ENCODE assay signal across 36 cellular contexts in genomic region chr6:29968905-29969304, GRCh38.
"Had no signal": no experiment of that assay in that cellular context is flagged by ENCODE, and none has a peak within 500 bp of the region (broad histone marks: within the 10 kb centered on the region; RNA-seq: fewer than 3 reads in every experiment).

No MANE protein-coding gene starts in this region.

- DNase-seq: activated CD4-positive, alpha-beta memory T cell treated with anti-CD3 and anti-CD28 coated beads, Interleukin-2, amount 10 ng/mL, durations not matched to agents 7 days and 5 days; activated CD4-positive, alpha-beta T cell treated with anti-CD3 and anti-CD28 coated beads for 1 hour; activated CD4-positive, alpha-beta T cell treated with anti-CD3 and anti-CD28 coated beads for 36 hours; activated CD4-positive, alpha-beta T cell treated with anti-CD3 and anti-CD28 coated beads for 48 hours; activated CD4-positive, alpha-beta T cell treated with anti-CD3 and anti-CD28 coated beads, Interleukin-2, amount 10 ng/mL, durations not matched to agents 7 days and 5 days; activated CD4-positive, alpha-beta T cell treated with anti-CD3 and anti-CD28 coated beads, Interleukin-2, amount 50 U/mL, for 48 hours; activated CD4-positive, CD25-positive, alpha-beta regulatory T cell; activated CD8-positive, alpha-beta memory T cell treated with anti-CD3 and anti-CD28 coated beads for 24 hours; activated CD8-positive, alpha-beta memory T cell treated with anti-CD3 and anti-CD28 coated beads, Interleukin-2, amount 10 ng/mL, durations not matched to agents 7 days and 5 days; activated CD8-positive, alpha-beta memory T cell treated with anti-CD3 and anti-CD28 coated beads, Interleukin-2, amount 50 U/mL, for 48 hours; activated CD8-positive, alpha-beta T cell treated with anti-CD3 and anti-CD28 coated beads, Interleukin-2, amount 10 ng/mL, durations not matched to agents 7 days and 5 days; activated effector memory CD4-positive, alpha-beta T cell treated with Interleukin-2 at 50 U/mL for 16 hours; activated gamma-delta T cell; activated naive CD4-positive, alpha-beta T cell treated with anti-CD3 and anti-CD28 coated beads, Interleukin-2, amount 10 ng/mL, durations not matched to agents 7 days and 5 days; activated naive CD4-positive, alpha-beta T cell treated with Interleukin-2 at 50 U/mL for 16 hours; activated naive CD8-positive, alpha-beta T cell treated with anti-CD3 and anti-CD28 coated beads, Interleukin-2, amount 10 ng/mL, durations not matched to agents 7 days and 5 days; activated naive CD8-positive, alpha-beta T cell treated with anti-CD3 and anti-CD28 coated beads, Interleukin-2, amount 50 U/mL, for 24 hours; activated T-cell treated with anti-CD3 and anti-CD28 coated beads, Interleukin-2, amount 50 U/mL, for 24 hours; activated T-cell treated with anti-CD3 and anti-CD28 coated beads, Interleukin-2, amount 50 U/mL, for 48 hours; amygdala; anterior cingulate cortex; caudate nucleus; cerebellar nuclear complex; T-helper 17 cell; T1000; WERI-Rb-1 had no signal

- H3K27me3 ChIP-seq: ascending aorta had no signal

- H3K27ac Mint-ChIP-seq: activated CD4-positive, alpha-beta memory T cell treated with anti-CD3 and anti-CD28 coated beads, Interleukin-2, amount 10 ng/mL, durations not matched to agents 7 days and 5 days; activated CD4-positive, alpha-beta T cell treated with anti-CD3 and anti-CD28 coated beads for 36 hours; activated CD4-positive, alpha-beta T cell treated with anti-CD3 and anti-CD28 coated beads, Interleukin-2, amount 10 ng/mL, durations not matched to agents 7 days and 5 days; activated CD8-positive, alpha-beta memory T cell treated with anti-CD3 and anti-CD28 coated beads, Interleukin-2, amount 10 ng/mL, durations not matched to agents 7 days and 5 days; activated CD8-positive, alpha-beta T cell treated with anti-CD3 and anti-CD28 coated beads, Interleukin-2, amount 10 ng/mL, durations not matched to agents 7 days and 5 days; activated naive CD4-positive, alpha-beta T cell treated with anti-CD3 and anti-CD28 coated beads, Interleukin-2, amount 10 ng/mL, durations not matched to agents 7 days and 5 days; activated naive CD4-positive, alpha-beta T cell treated with anti-CD3 and anti-CD28 coated beads, Interleukin-2, amount 50 U/mL, for 24 hours; activated naive CD8-positive, alpha-beta T cell; activated naive CD8-positive, alpha-beta T cell treated with anti-CD3 and anti-CD28 coated beads, Interleukin-2, amount 10 ng/mL, durations not matched to agents 7 days and 5 days; activated naive CD8-positive, alpha-beta T cell treated with anti-CD3 and anti-CD28 coated beads, Interleukin-2, amount 50 U/mL, for 24 hours; activated T-cell treated with anti-CD3 and anti-CD28 coated beads, Interleukin-2, amount 50 U/mL, for 24 hours; activated T-helper 2 cell treated with anti-CD3 and anti-CD28 coated beads, Interferon-gamma antibody, Interleukin-2, Interleukin-4, amounts not matched to agents 10 μg/mL and 5 μg/mL and 100 μg/mL, durations not matched to agents 14 hours and 24 hours and 36 hours; T-helper 17 cell; WTC11 had no signal

- H3K4me3 ChIP-seq: ascending aorta, cardiac muscle cell had no signal

- H3K4me3 Mint-ChIP-seq: activated CD4-positive, alpha-beta memory T cell treated with anti-CD3 and anti-CD28 coated beads, Interleukin-2, amount 10 ng/mL, durations not matched to agents 7 days and 5 days; activated CD4-positive, alpha-beta T cell treated with anti-CD3 and anti-CD28 coated beads for 36 hours; activated CD4-positive, alpha-beta T cell treated with anti-CD3 and anti-CD28 coated beads, Interleukin-2, amount 10 ng/mL, durations not matched to agents 7 days and 5 days; activated CD8-positive, alpha-beta memory T cell treated with anti-CD3 and anti-CD28 coated beads, Interleukin-2, amount 10 ng/mL, durations not matched to agents 7 days and 5 days; activated CD8-positive, alpha-beta T cell treated with anti-CD3 and anti-CD28 coated beads, Interleukin-2, amount 10 ng/mL, durations not matched to agents 7 days and 5 days; activated naive CD4-positive, alpha-beta T cell treated with anti-CD3 and anti-CD28 coated beads, Interleukin-2, amount 10 ng/mL, durations not matched to agents 7 days and 5 days; activated naive CD4-positive, alpha-beta T cell treated with anti-CD3 and anti-CD28 coated beads, Interleukin-2, amount 50 U/mL, for 24 hours; activated naive CD8-positive, alpha-beta T cell; activated naive CD8-positive, alpha-beta T cell treated with anti-CD3 and anti-CD28 coated beads, Interleukin-2, amount 10 ng/mL, durations not matched to agents 7 days and 5 days; activated naive CD8-positive, alpha-beta T cell treated with anti-CD3 and anti-CD28 coated beads, Interleukin-2, amount 50 U/mL, for 24 hours; activated T-cell treated with anti-CD3 and anti-CD28 coated beads, Interleukin-2, amount 50 U/mL, for 24 hours; brain; central memory CD8-positive, alpha-beta T cell; T-helper 17 cell; WTC11 had no signal

- ATAC-seq: activated CD4-positive, alpha-beta T cell treated with anti-CD3 and anti-CD28 coated beads for 36 hours; activated CD4-positive, CD25-positive, alpha-beta regulatory T cell treated with anti-CD3 and anti-CD28 coated beads, Interleukin-2, amount 50 U/mL, for 24 hours; activated CD8-positive, alpha-beta memory T cell treated with anti-CD3 and anti-CD28 coated beads, Interleukin-2, amount 10 ng/mL, durations not matched to agents 7 days and 5 days; activated CD8-positive, alpha-beta T cell treated with anti-CD3 and anti-CD28 coated beads, Interleukin-2, amount 10 ng/mL, durations not matched to agents 7 days and 5 days; activated naive CD8-positive, alpha-beta T cell treated with anti-CD3 and anti-CD28 coated beads, Interleukin-2, amount 50 U/mL, for 24 hours; T-helper 17 cell; WTC11 had no signal

- FAIRE-seq: bronchial epithelial cell had no signal

- H3K36me3 ChIP-seq: ascending aorta, cardiac muscle cell, WERI-Rb-1 had no signal

- H3K27ac ChIP-seq: ascending aorta, cardiac muscle cell, WERI-Rb-1 had no signal

- H3K9me3 Mint-ChIP-seq: activated CD4-positive, alpha-beta memory T cell treated with anti-CD3 and anti-CD28 coated beads, Interleukin-2, amount 10 ng/mL, durations not matched to agents 7 days and 5 days; activated CD4-positive, alpha-beta T cell treated with anti-CD3 and anti-CD28 coated beads, Interleukin-2, amount 10 ng/mL, durations not matched to agents 7 days and 5 days; activated naive CD4-positive, alpha-beta T cell treated with anti-CD3 and anti-CD28 coated beads, Interleukin-2, amount 10 ng/mL, durations not matched to agents 7 days and 5 days; activated naive CD4-positive, alpha-beta T cell treated with anti-CD3 and anti-CD28 coated beads, Interleukin-2, amount 50 U/mL, for 24 hours; activated naive CD8-positive, alpha-beta T cell treated with anti-CD3 and anti-CD28 coated beads, Interleukin-2, amount 10 ng/mL, durations not matched to agents 7 days and 5 days; activated naive CD8-positive, alpha-beta T cell treated with anti-CD3 and anti-CD28 coated beads, Interleukin-2, amount 50 U/mL, for 24 hours; activated T-cell treated with anti-CD3 and anti-CD28 coated beads, Interleukin-2, amount 50 U/mL, for 24 hours; activated T-helper 2 cell treated with anti-CD3 and anti-CD28 coated beads, Interferon-gamma antibody, Interleukin-2, Interleukin-4, amounts not matched to agents 10 μg/mL and 5 μg/mL and 100 μg/mL, durations not matched to agents 14 hours and 24 hours and 36 hours; brain; central memory CD8-positive, alpha-beta T cell; WTC11 had no signal

- H3K27me3 Mint-ChIP-seq: activated naive CD8-positive, alpha-beta T cell had no signal

- H3K9me3 ChIP-seq: ascending aorta had no signal

- H3K36me3 Mint-ChIP-seq: activated naive CD4-positive, alpha-beta T cell treated with anti-CD3 and anti-CD28 coated beads, Interleukin-2, amount 10 ng/mL, durations not matched to agents 7 days and 5 days; activated naive CD8-positive, alpha-beta T cell; activated naive CD8-positive, alpha-beta T cell treated with anti-CD3 and anti-CD28 coated beads, Interleukin-2, amount 10 ng/mL, durations not matched to agents 7 days and 5 days; brain; WTC11 had no signal
